ENCODE assay signal across 19 cellular contexts in genomic region chr4:140133576-140133975, GRCh38. TPM values are rescaled to one million over a fixed set of nuclear protein-coding genes. Genes with fewer than 3 reads are reported as not detected.
DNase-seq lines count a peak whose midpoint lies in the region; ATAC-seq, FAIRE-seq and TF ChIP-seq lines count a peak whose summit lies in the region.
"Had no signal": no experiment of that assay in that cellular context is flagged by ENCODE, and none has a peak within 500 bp of the region (broad histone marks: within the 10 kb centered on the region; RNA-seq: fewer than 3 reads in every experiment).

No MANE protein-coding gene starts in this region.

- no peak overlapping the region for H2BK120ac ChIP-seq in trophoblast cell (ENCODE audit: insufficient read depth, low read length, poor library complexity)

- no peak for TF ChIP-seq POLR2A in vagina (IDR thresholded peaks at IDR 0.05)

- H3K4me2 ChIP-seq in trophoblast cell (ENCODE audit: low read length), result no peak overlapping the region

- H2AK5ac ChIP-seq in trophoblast cell (ENCODE audit: low read length), result no peak overlapping the region

- H4K91ac ChIP-seq in trophoblast cell (ENCODE audit: low read depth, low read length), result no peak overlapping the region

- CTCF ChIA-PET in Panc1 (lab: Charles Lee), result interaction anchor here (0.6 kb wide), 1 partner anchor 481 kb away, joined by 8 read pairs; no protein-coding TSS in a partner anchor

- no peak overlapping the region for H3K9ac ChIP-seq in trophoblast cell (ENCODE audit: low read length)

- peaks cover 2% of the 10 kb centered on the region for H3K79me2 ChIP-seq in trophoblast cell (ENCODE audit: control insufficient read depth, insufficient read depth, low read length, poor library complexity)

- no peaks in the 10 kb centered on the region for H3K36me3 ChIP-seq in Panc1 (ENCODE audit: control insufficient read depth, insufficient read depth, low read length)
- peaks cover 0 to under 1% of the 10 kb centered on the region in 2 experiments for H3K36me3 ChIP-seq in trophoblast cell (ENCODE audit: control insufficient read depth in 1 of 2, insufficient read depth in 2 of 2, low read length in 2 of 2)
- H3K36me3 ChIP-seq in vagina, result no peaks in the 10 kb centered on the region
- H3K36me3 ChIP-seq: MG63 had no signal

- H3K4me1 ChIP-seq in Panc1 (ENCODE audit: control insufficient read depth, insufficient read depth, low read length), result peaks cover 60% of the 10 kb centered on the region
- H3K4me1 ChIP-seq in trophoblast cell (ENCODE audit: control insufficient read depth in 1 of 2, insufficient read depth in 2 of 2, low read length in 2 of 2), result peaks cover 5 to 12% of the 10 kb centered on the region in 2 experiments
- H3K4me1 ChIP-seq in vagina, result peaks cover 26% of the 10 kb centered on the region

- no peak overlapping the region for H2AFZ ChIP-seq in trophoblast cell (ENCODE audit: insufficient read depth, low read length, poor library complexity)

- peak; percentile 68 for ATAC-seq in Panc1
- ATAC-seq: K562 had no signal

- no TSS peak for BruUV-seq in Panc1 (replicated peaks; lab: Mats Ljungman, UMichigan)

- no peak overlapping the region for H4K12ac ChIP-seq in trophoblast cell (ENCODE audit: low read depth, low read length)

- intact Hi-C loops in Panc1 (cut with micrococcal nuclease; ENCODE audit: unreplicated experiment), result no loop called here
- intact Hi-C loops in vagina (cut with DNase I), result no loop called here

- H3K9me3 ChIP-seq in Panc1 (ENCODE audit: control insufficient read depth, insufficient read depth, low read depth, low read length), result no peaks in the 10 kb centered on the region
- no peaks in the 10 kb centered on the region for H3K9me3 ChIP-seq in trophoblast cell (ENCODE audit: insufficient read depth, low read depth, low read length)
- H3K9me3 ChIP-seq in vagina, result no peaks in the 10 kb centered on the region
- H3K9me3 ChIP-seq: MG63 had no signal

- peaks cover 4% of the 10 kb centered on the region for H3K79me1 ChIP-seq in trophoblast cell (ENCODE audit: low read length)

- H3K27ac ChIP-seq in Panc1 (ENCODE audit: low read length), result peak overlapping the region; percentile 84
- H3K27ac ChIP-seq in trophoblast cell (ENCODE audit: low read depth, low read length), result no peak overlapping the region
- H3K27ac ChIP-seq in vagina, result no peak overlapping the region
- H3K27ac ChIP-seq: C4-2B had no signal

- no peak overlapping the region for H2BK12ac ChIP-seq in trophoblast cell (ENCODE audit: low read length)

- H2BK5ac ChIP-seq in trophoblast cell (ENCODE audit: low read depth, low read length, poor library complexity), result no peak overlapping the region

- H3K4ac ChIP-seq in trophoblast cell (ENCODE audit: low read depth, low read length), result no peak overlapping the region

- H3K23ac ChIP-seq in trophoblast cell (ENCODE audit: low read length), result no peak overlapping the region

- DNase-seq in ELR (ENCODE audit: low read depth) (peak; percentile 68), Panc1 (ENCODE audit: low read depth, low spot score) (no peak), epithelial cell of esophagus (ENCODE audit: low read depth) (peak; percentile 79), trophoblast cell (peak; percentile 17 to 80), OCI-M2 (lab: John Stamatoyannopoulos, UW; ENCODE audit: unreplicated experiment) (no peak), GM19239 (ENCODE audit: insufficient read length, low spot score) (no peak), vagina (ENCODE audit: extremely low spot score in 2 of 2) (no peak)
- DNase-seq: Calu3; CD8-positive, alpha-beta memory T cell; EL; H9; MG63; NCI-H1930; NCI-H510A treated with DMSO at 0.1 percent for 48 hours; NCI-H748 treated with DMSO at 0.1 percent for 48 hours; Right ventricle myocardium superior had no signal

- H3K4me3 ChIP-seq in Panc1 (ENCODE audit: low read depth in 2 of 2, low read length in 2 of 2) (no peak overlapping the region), epithelial cell of esophagus (ENCODE audit: low read length) (no peak overlapping the region), trophoblast cell (ENCODE audit: low read depth, low read length) (no peak overlapping the region), vagina (no peak overlapping the region)
- H3K4me3 ChIP-seq: K562, MG63 had no signal

- no CpG with 5 or more reads among the region's 3 CpGs for WGBS in trophoblast cell (ENCODE audit: extremely low coverage, insufficient coverage, insufficient read length)

- H4K8ac ChIP-seq in trophoblast cell (ENCODE audit: low read depth, low read length), result no peak overlapping the region

- TF ChIP-seq CTCF in Panc1 (IDR thresholded peaks at IDR 0.05) (no peak), epithelial cell of esophagus (IDR thresholded peaks at IDR 0.05; ENCODE audit: insufficient read depth, low read depth, low read length, missing control alignments) (no peak), vagina (IDR thresholded peaks at IDR 0.05) (no peak)

- H3K14ac ChIP-seq in trophoblast cell (ENCODE audit: low read length), result no peak overlapping the region

- FAIRE-seq in GM19239 (lab: Jason Lieb, UNC), result no peak
- FAIRE-seq: K562, RCC 7860 had no signal

- in situ Hi-C loops in Panc1 (cut with HindIII; ENCODE audit: low pct_unique_long_range_greater_than_20kb, low sequenced_read_pairs), result no loop called here

- H3K27me3 ChIP-seq in Panc1 (ENCODE audit: control insufficient read depth, insufficient read depth, low read length) (no peaks in the 10 kb centered on the region), trophoblast cell (ENCODE audit: insufficient read depth, low read length) (no peaks in the 10 kb centered on the region), vagina (no peaks in the 10 kb centered on the region)
- H3K27me3 ChIP-seq: MG63 had no signal

- H3K18ac ChIP-seq in trophoblast cell (ENCODE audit: low read length), result no peak overlapping the region

- POLR2A ChIA-PET in Panc1 (lab: Charles Lee), result interaction anchor here (0.6 kb wide), 1 partner anchor 55 kb away, joined by 3 read pairs; no protein-coding TSS in a partner anchor

RNA-seq across cellular contexts. Expression of gene MAML3, which starts 20.4 kb away (rescaled TPM):
- total RNA-seq in Panc1 (2021; ENCODE audit: unreplicated experiment), result 7.7 TPM
- polyA plus RNA-seq in Panc1 (2012; ENCODE audit: insufficient read length), result 7.1 TPM
- polyA plus RNA-seq in trophoblast cell (2013), result 31.7 and 32.4 TPM in 2 replicates
- total RNA-seq in vagina, result 16.2 TPM

Comparison
In these comparisons a context has a peak if more than half of its experiments do, and no peak if none do; other contexts are left out.
1. DNase-seq: peak in ELR (single experiment), epithelial cell of esophagus (single experiment) and trophoblast cell (2 of 2); none in Panc1 (single experiment), OCI-M2 (single experiment), GM19239 (single experiment) and vagina (0 of 2).